In the genomic region with DNA sequence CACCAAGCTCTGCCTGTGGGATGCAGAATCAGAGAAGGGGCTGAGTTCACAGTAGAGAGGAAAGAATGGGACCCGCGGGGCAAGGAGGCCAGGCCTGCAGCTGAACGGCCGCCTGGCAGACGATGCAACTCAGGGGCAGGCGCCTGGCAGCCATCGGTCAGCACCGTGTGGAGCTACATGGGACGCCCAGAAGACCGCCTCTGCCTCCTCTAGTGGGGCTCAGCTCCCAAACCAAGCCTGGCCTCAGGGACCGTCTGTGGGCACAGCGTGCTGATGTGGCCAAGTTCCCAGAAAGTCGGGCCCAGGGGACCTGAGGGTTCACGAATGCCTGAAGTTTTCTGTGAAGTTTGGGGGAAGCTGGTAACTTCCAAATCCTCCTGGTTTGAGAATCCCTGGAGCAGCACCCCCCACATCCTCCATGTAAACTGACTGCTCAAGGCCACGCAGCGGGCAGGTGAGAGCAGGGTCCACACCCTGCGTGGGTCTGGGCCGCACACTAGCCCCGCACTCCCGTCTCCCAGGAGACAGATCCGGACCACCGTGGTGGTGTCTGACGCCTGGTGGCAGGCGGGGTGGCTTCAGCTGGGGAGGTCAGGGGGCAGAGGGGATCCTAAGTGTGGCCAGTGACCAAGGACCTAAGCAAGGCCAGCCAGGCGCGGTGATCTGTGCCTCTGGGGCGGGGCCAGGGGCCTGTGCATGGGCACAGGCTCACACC, we compare ENCODE assay signal across 16 cellular contexts.
"Had no signal": no experiment of that assay in that cellular context is flagged by ENCODE, and none has a peak within 500 bp of the region (broad histone marks: within the 10 kb centered on the region; RNA-seq: fewer than 3 reads in every experiment).

No MANE protein-coding gene starts in this region.

- H3K9me3 Mint-ChIP-seq: activated CD4-positive, alpha-beta T cell treated with anti-CD3 and anti-CD28 coated beads, Interleukin-2, amount 10 ng/mL, durations not matched to agents 24 days and 14 days; activated T-helper 17 cell treated with anti-CD3 and anti-CD28 coated beads, Interleukin-2, amount 50 U/mL, for 72 hours; stimulated activated naive CD8-positive, alpha-beta T cell treated with anti-CD3 and anti-CD28 coated beads, Interleukin-15, Interleukin-2, amounts not matched to agents 100 ng/mL and 50 ng/mL, for 24 hours had no signal

- H3K27ac ChIP-seq: body of pancreas, left lung, SJCRH30, upper lobe of right lung had no signal

- H3K4me3 Mint-ChIP-seq: activated CD4-positive, alpha-beta T cell treated with anti-CD3 and anti-CD28 coated beads, Interleukin-2, amount 10 ng/mL, durations not matched to agents 24 days and 14 days; activated T-helper 17 cell treated with anti-CD3 and anti-CD28 coated beads, Interleukin-2, amount 50 U/mL, for 72 hours; stimulated activated naive CD8-positive, alpha-beta T cell treated with anti-CD3 and anti-CD28 coated beads, Interleukin-15, Interleukin-2, amounts not matched to agents 100 ng/mL and 50 ng/mL, for 24 hours had no signal

- H3K4me1 ChIP-seq: body of pancreas, left lung, SJCRH30, upper lobe of right lung had no signal

- DNase-seq: activated CD4-positive, alpha-beta T cell treated with anti-CD3 and anti-CD28 coated beads, Interleukin-2, amount 10 ng/mL, durations not matched to agents 24 days and 14 days; activated naive CD4-positive, alpha-beta T cell treated with anti-CD3 and anti-CD28 coated beads, Interleukin-2, amount 50 U/mL, for 16 hours; activated T-cell treated with anti-CD3 and anti-CD28 coated beads for 4 hours; amniotic stem cell; body of pancreas; cerebellar nuclear complex; midbrain; nucleus accumbens; SJCRH30; stimulated activated CD4-positive, alpha-beta T cell treated with anti-CD3 and anti-CD28 coated beads, Interleukin-15, amount 100 ng/mL, for 24 hours; stimulated activated CD4-positive, alpha-beta T cell treated with anti-CD3 and anti-CD28 coated beads, Interleukin-4, amount 100 ng/mL, for 24 hours; T-helper 9 cell had no signal

- H3K4me1 Mint-ChIP-seq: activated CD4-positive, alpha-beta T cell treated with anti-CD3 and anti-CD28 coated beads, Interleukin-2, amount 10 ng/mL, durations not matched to agents 24 days and 14 days; activated T-helper 17 cell treated with anti-CD3 and anti-CD28 coated beads, Interleukin-2, amount 50 U/mL, for 72 hours had no signal

- ATAC-seq: activated T-helper 17 cell treated with anti-CD3 and anti-CD28 coated beads, Interleukin-2, amount 50 U/mL, for 72 hours; body of pancreas; left lung; upper lobe of right lung had no signal

- H3K36me3 ChIP-seq: left lung, SJCRH30, upper lobe of right lung had no signal

- H3K4me3 ChIP-seq: body of pancreas, left lung, SJCRH30, upper lobe of right lung had no signal

- H3K27me3 ChIP-seq: body of pancreas had no signal

- H3K27ac Mint-ChIP-seq: activated CD4-positive, alpha-beta T cell treated with anti-CD3 and anti-CD28 coated beads, Interleukin-2, amount 10 ng/mL, durations not matched to agents 24 days and 14 days; activated T-helper 17 cell treated with anti-CD3 and anti-CD28 coated beads, Interleukin-2, amount 50 U/mL, for 72 hours; stimulated activated naive CD8-positive, alpha-beta T cell treated with anti-CD3 and anti-CD28 coated beads, Interleukin-15, Interleukin-2, amounts not matched to agents 100 ng/mL and 50 ng/mL, for 24 hours had no signal

- H3K27me3 Mint-ChIP-seq: activated CD4-positive, alpha-beta T cell treated with anti-CD3 and anti-CD28 coated beads, Interleukin-2, amount 10 ng/mL, durations not matched to agents 24 days and 14 days; activated T-helper 17 cell treated with anti-CD3 and anti-CD28 coated beads, Interleukin-2, amount 50 U/mL, for 72 hours; stimulated activated naive CD8-positive, alpha-beta T cell treated with anti-CD3 and anti-CD28 coated beads, Interleukin-15, Interleukin-2, amounts not matched to agents 100 ng/mL and 50 ng/mL, for 24 hours had no signal

- H3K9me3 ChIP-seq: body of pancreas, left lung, SJCRH30, upper lobe of right lung had no signal
